9 cellular contexts compared by ENCODE assay signal in genomic region chr18:25086876-25087275, GRCh38.
"Had no signal": no experiment of that assay in that cellular context is flagged by ENCODE, and none has a peak within 500 bp of the region (broad histone marks: within the 10 kb centered on the region; RNA-seq: fewer than 3 reads in every experiment).

No MANE protein-coding gene starts in this region.

- H3K4me3 Mint-ChIP-seq: IgD-negative memory B cell had no signal

- H3K27ac Mint-ChIP-seq: IgD-negative memory B cell had no signal

- H3K27me3 Mint-ChIP-seq: IgD-negative memory B cell had no signal

- H3K36me3 Mint-ChIP-seq: IgD-negative memory B cell had no signal

- H3K9ac ChIP-seq: KMS-11 had no signal

- H3K4me1 Mint-ChIP-seq: IgD-negative memory B cell had no signal

- DNase-seq: IMR-90, Karpas-422, Kasumi-1, KBM-7, KG1 had no signal

- FAIRE-seq: HTR-8/SVneo had no signal

- H3K9me3 Mint-ChIP-seq: IgD-negative memory B cell had no signal

- H3K4me2 ChIP-seq: KMS-11 had no signal

- H3K27ac ChIP-seq: HL-60, KMS-11 had no signal
